Comparison of ENCODE assay signal across 9 cellular contexts in the genomic region with DNA sequence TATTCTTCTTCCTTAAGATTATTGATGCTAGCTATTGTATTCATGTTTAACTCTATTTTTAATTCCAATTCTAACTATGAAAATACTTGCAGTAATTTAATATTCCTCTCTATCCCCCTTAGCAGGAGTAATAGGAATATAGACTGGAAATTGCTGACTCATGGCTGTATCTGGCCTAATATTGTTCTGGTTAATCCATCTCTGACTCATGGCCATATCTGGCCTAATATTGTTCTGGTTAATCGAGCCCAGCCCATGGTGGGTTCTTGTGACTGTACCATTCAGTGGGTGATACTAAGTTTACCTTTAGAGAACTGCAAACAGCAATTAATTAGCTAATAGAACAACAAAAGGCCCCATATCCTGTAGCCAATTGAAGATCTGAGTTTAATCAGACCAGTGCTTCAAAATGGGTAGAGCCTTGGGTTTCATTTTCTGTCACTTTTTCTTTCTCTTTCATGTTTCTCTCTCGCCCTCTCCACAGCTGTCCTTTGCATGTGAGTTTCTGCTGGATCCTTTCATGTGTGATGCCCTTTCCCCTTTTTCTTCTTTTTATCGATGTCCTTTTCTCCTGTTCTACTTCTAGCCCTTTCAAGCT. TPM values are rescaled to one million over a fixed set of nuclear protein-coding genes. Genes with fewer than 3 reads are reported as not detected.
A peak's percentile ranks its signal among the peaks of the same experiment; 100 is the strongest.
DNase-seq lines count a peak whose midpoint lies in the region; ATAC-seq, FAIRE-seq and TF ChIP-seq lines count a peak whose summit lies in the region.
"Had no signal": no experiment of that assay in that cellular context is flagged by ENCODE, and none has a peak within 500 bp of the region (broad histone marks: within the 10 kb centered on the region; RNA-seq: fewer than 3 reads in every experiment).

No MANE protein-coding gene starts in this region.

- no peak overlapping the region for H3K4me3 ChIP-seq in choroid plexus epithelial cell (ENCODE audit: low read depth, low read length)
- no peak overlapping the region for H3K4me3 ChIP-seq in Caco-2 (ENCODE audit: low read depth, low read length)

- H3K4me3 Mint-ChIP-seq in Caco-2 (ENCODE audit: unreplicated experiment), result no peak overlapping the region

- FAIRE-seq in GM12892 (lab: Jason Lieb, UNC), result no peak

- H3K27me3 Mint-ChIP-seq in Caco-2 (ENCODE audit: insufficient read depth, unreplicated experiment), result no peaks in the 10 kb centered on the region

- no peaks in the 10 kb centered on the region for H3K27me3 ChIP-seq in Caco-2 (replicated peaks; ENCODE audit: control insufficient read depth, insufficient read depth, low read length)

- POLR2A ChIA-PET in Caco-2 (lab: Charles Lee), result no interaction called here

- no peak for TF ChIP-seq POLR2A in GM12892 (IDR thresholded peaks at IDR 0.05; ENCODE audit: low read depth, low read length)

- CTCF ChIA-PET in Caco-2 (lab: Charles Lee), result no interaction called here

- no TSS peak for BruUV-seq in Caco-2 (replicated peaks; lab: Mats Ljungman, UMichigan)

- H3K27ac Mint-ChIP-seq in Caco-2 (ENCODE audit: unreplicated experiment), result no peak overlapping the region

- peaks cover 10% of the 10 kb centered on the region for H3K4me1 Mint-ChIP-seq in Caco-2 (ENCODE audit: low read depth, unreplicated experiment)

- ATAC-seq in GM21360 (IDR thresholded peaks at IDR 0.05; ENCODE audit: unreplicated experiment) (peak; percentile 98), HG03139 (IDR thresholded peaks at IDR 0.05; ENCODE audit: unreplicated experiment) (peak; percentile 99)
- ATAC-seq: naive thymus-derived CD8-positive, alpha-beta T cell had no signal

- H3K9me3 Mint-ChIP-seq in Caco-2 (ENCODE audit: unreplicated experiment), result no peaks in the 10 kb centered on the region

- H3K36me3 Mint-ChIP-seq in Caco-2 (ENCODE audit: insufficient read depth, unreplicated experiment), result peaks cover 6% of the 10 kb centered on the region

- peaks cover 16% of the 10 kb centered on the region for H3K4me1 ChIP-seq in Caco-2

- DNase-seq in GM12892 (ENCODE audit: insufficient read length), result peak; percentile 15
- DNase-seq in choroid plexus epithelial cell (ENCODE audit: low read depth), result peak; percentile 41
- no peak for DNase-seq in HuH-7.5 (ENCODE audit: low spot score)
- no peak for DNase-seq in Caco-2
- DNase-seq in activated CD4-positive, alpha-beta T cell treated with anti-CD3 and anti-CD28 coated beads for 1 hour, result no peak
- no peak for DNase-seq in islet precursor cell
- DNase-seq: naive thymus-derived CD8-positive, alpha-beta T cell had no signal

- intact Hi-C loops in Caco-2 (cut with micrococcal nuclease; ENCODE audit: unreplicated experiment), result no loop called here

- H3K9me3 ChIP-seq in Caco-2, result no peaks in the 10 kb centered on the region; the same call in 1 of the 2 replicates

- H3K36me3 ChIP-seq in Caco-2 (ENCODE audit: control insufficient read depth, insufficient read depth, low read length), result no peaks in the 10 kb centered on the region

- TF ChIP-seq CTCF in choroid plexus epithelial cell (conservative IDR thresholded peaks at IDR 0.05; ENCODE audit: low read depth, low read length) (no peak), Caco-2 (IDR thresholded peaks at IDR 0.05; ENCODE audit: insufficient read depth in 1 of 2, low read depth in 1 of 2, low read length in 1 of 2, severe bottlenecking in 1 of 2, unreplicated experiment in 1 of 2) (no peak)

RNA-seq across cellular contexts. Expression of a gene that starts 50.6 kb away (rescaled TPM):
- polyA plus RNA-seq in GM12892 (2012; ENCODE audit: missing spikeins), result not detected
- total RNA-seq in Caco-2 (2022), result 2.3 and 2.4 TPM in 2 replicates
- total RNA-seq: naive thymus-derived CD8-positive, alpha-beta T cell had no signal
- polyA plus RNA-seq: naive thymus-derived CD8-positive, alpha-beta T cell had no signal

Comparison
In these comparisons a context has a peak if more than half of its experiments do, and no peak if none do; other contexts are left out.
1. DNase-seq: peak in GM12892 (single experiment) and choroid plexus epithelial cell (single experiment); none in HuH-7.5 (single experiment), Caco-2 (0 of 2), activated CD4-positive, alpha-beta T cell treated with anti-CD3 and anti-CD28 coated beads for 1 hour (single experiment) and islet precursor cell (single experiment).